ENCODE assay signal across 8 cellular contexts in the genomic region with DNA sequence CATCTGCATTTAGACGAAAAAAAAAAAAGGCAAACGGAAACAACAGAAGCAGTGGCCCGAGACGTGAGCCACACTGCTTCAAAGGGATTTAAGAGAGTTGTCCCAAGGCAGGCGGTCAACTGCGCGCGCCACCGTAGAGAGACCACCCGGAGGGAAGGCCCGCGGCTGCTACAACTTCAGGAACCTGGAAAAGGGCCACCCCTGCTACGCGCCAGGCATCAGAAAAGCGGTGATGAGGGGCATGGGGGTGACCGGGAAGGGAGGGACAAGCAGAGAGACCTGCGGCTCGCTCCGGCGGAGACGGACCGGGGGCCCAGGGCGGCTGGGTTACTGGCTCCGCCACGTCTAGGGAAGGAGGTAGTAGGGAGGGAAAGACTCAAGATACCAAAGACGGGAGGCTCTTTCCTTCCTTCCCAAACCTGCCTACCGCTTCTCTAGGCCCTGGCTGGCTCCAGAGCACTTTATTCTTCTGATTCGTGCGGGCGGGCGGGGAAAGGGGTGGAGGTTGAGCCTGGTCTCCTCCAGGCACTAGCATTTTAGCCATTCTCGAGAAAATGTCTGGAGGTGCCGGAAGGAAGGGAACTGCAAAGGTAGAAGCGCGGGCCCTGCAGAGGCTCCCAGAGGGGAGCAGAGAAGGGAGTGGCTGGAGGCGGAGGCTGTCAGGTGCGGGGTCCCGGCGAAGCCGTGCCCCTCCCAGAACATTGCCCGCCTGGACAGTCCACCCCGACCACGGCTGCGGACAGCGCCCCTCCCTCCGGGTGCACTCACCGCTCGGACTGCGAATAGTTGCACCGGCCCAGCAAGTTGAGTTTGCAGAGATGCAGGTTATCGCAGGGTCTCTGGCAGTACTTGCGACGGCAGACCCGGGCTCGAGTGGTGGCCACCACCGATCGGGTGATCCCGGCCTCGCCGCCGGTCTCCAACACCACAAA. TPM values are rescaled to one million over a fixed set of nuclear protein-coding genes. Genes with fewer than 3 reads are reported as not detected.
A peak's percentile ranks its signal among the peaks of the same experiment; 100 is the strongest.
DNase-seq lines count a peak whose midpoint lies in the region; ATAC-seq and TF ChIP-seq lines count a peak whose summit lies in the region.

No MANE protein-coding gene starts in this region.

- CTCF ChIA-PET in CD8-positive, alpha-beta memory T cell (lab: Charles Lee): interaction anchor here (1.0 to 1.2 kb wide), 2 partner anchors 13 kb away, joined by 3 to 6 read pairs; no protein-coding TSS in a partner anchor
- CTCF ChIA-PET in T-cell (lab: Charles Lee): interaction anchor here (0.6 to 2.8 kb wide), 4 partner anchors 14 to 91 kb away, joined by 3 to 19 read pairs (median 3); no protein-coding TSS in a partner anchor
- CTCF ChIA-PET in naive thymus-derived CD4-positive, alpha-beta T cell (lab: Charles Lee): interaction anchor here (0.5 to 1.4 kb wide), 3 partner anchors 11 to 28 kb away, joined by 3 to 5 read pairs (median 3); no protein-coding TSS in a partner anchor

- H3K36me3 Mint-ChIP-seq in CD8-positive, alpha-beta memory T cell: peaks cover 14 to 54% (median 16%) of the 10 kb centered on the region in 3 donors
- H3K36me3 Mint-ChIP-seq in T-cell: peaks cover 38% of the 10 kb centered on the region
- peaks cover 8 to 46% (median 28%) of the 10 kb centered on the region in 5 donors for H3K36me3 Mint-ChIP-seq in naive thymus-derived CD4-positive, alpha-beta T cell

- 1% methylated on average over 60 to 61 of the region's 61 CpGs for WGBS in esophagus, 2 donors

- TF ChIP-seq CTCF in HL-60 (IDR thresholded peaks at IDR 0.05; ENCODE audit: insufficient read depth, low read length): no peak

- peaks cover 37 to 51% (median 51%) of the 10 kb centered on the region in 3 donors for H3K4me1 Mint-ChIP-seq in CD8-positive, alpha-beta memory T cell
- peaks cover 36 to 53% (median 47%) of the 10 kb centered on the region in 3 donors for H3K4me1 Mint-ChIP-seq in T-cell
- H3K4me1 Mint-ChIP-seq in naive thymus-derived CD4-positive, alpha-beta T cell: peaks cover 30 to 46% (median 40%) of the 10 kb centered on the region in 7 donors

- no peak for DNase-seq in CD8-positive, alpha-beta memory T cell
- DNase-seq in HL-60 (ENCODE audit: low read depth in 1 of 2, low spot score in 1 of 2) (no peak), T-cell (peak in 1 of 34 experiments; percentile 10), SKM-1 treated with dmso at 0.1 percent for 144 hours (lab: John Stamatoyannopoulos, UW; ENCODE audit: unreplicated experiment) (no peak)
- peak in 1 of 9 donors; percentile 42 for DNase-seq in naive thymus-derived CD4-positive, alpha-beta T cell
- DNase-seq in activated CD4-positive, CD25-positive, alpha-beta regulatory T cell treated with anti-CD3 and anti-CD28 coated beads, Interleukin-2, amount 50 U/mL, for 72 hours: no peak

- intact Hi-C loops in naive thymus-derived CD4-positive, alpha-beta T cell (cut with micrococcal nuclease): loop anchor here (1.0 to 10.0 kb wide), 11 partner anchors 8 to 1266 kb away; a partner anchor contains a TSS

- H3K27me3 ChIP-seq in CD8-positive, alpha-beta memory T cell (ENCODE audit: insufficient read depth, low read length, poor library complexity, severe bottlenecking): no peaks in the 10 kb centered on the region
- H3K27me3 ChIP-seq in HL-60 (ENCODE audit: insufficient read depth, poor library complexity, severe bottlenecking) (no peaks in the 10 kb centered on the region), esophagus (ENCODE audit: control insufficient read depth in 1 of 2, insufficient read depth in 2 of 2, low read length in 2 of 2) (no peaks in the 10 kb centered on the region)
- no peaks in the 10 kb centered on the region for H3K27me3 ChIP-seq in naive thymus-derived CD4-positive, alpha-beta T cell (ENCODE audit: control insufficient read depth in 2 of 2, insufficient read depth in 2 of 2, low read length in 2 of 2)

- peak overlapping the region; percentile 97 to 100 (median 99) for H3K27ac Mint-ChIP-seq in CD8-positive, alpha-beta memory T cell
- peak overlapping the region; percentile 98 for H3K27ac Mint-ChIP-seq in T-cell
- peak overlapping the region; percentile 92 to 100 (median 98) for H3K27ac Mint-ChIP-seq in naive thymus-derived CD4-positive, alpha-beta T cell

- H3K4me3 Mint-ChIP-seq in CD8-positive, alpha-beta memory T cell: peak overlapping the region; percentile 89 to 100 (median 99)
- H3K4me3 Mint-ChIP-seq in T-cell: peak overlapping the region; percentile 98 to 99 (median 98)
- peak overlapping the region; percentile 92 to 100 (median 98) for H3K4me3 Mint-ChIP-seq in naive thymus-derived CD4-positive, alpha-beta T cell

- peaks cover 20% of the 10 kb centered on the region for H3K4me1 ChIP-seq in CD8-positive, alpha-beta memory T cell (ENCODE audit: insufficient read depth, low read length)
- H3K4me1 ChIP-seq in esophagus (ENCODE audit: control insufficient read depth in 2 of 2, insufficient read depth in 2 of 2, low read length in 1 of 2): no peaks in the 10 kb centered on the region
- peaks cover 13 to 22% of the 10 kb centered on the region in 2 donors for H3K4me1 ChIP-seq in naive thymus-derived CD4-positive, alpha-beta T cell (ENCODE audit: control insufficient read depth in 2 of 2, insufficient read depth in 2 of 2, low read length in 2 of 2)

- peak overlapping the region; percentile 67 for H3K4me3 ChIP-seq in CD8-positive, alpha-beta memory T cell (ENCODE audit: low read length)
- peak overlapping the region; percentile 92 for H3K4me3 ChIP-seq in HL-60 (replicated peaks; ENCODE audit: insufficient read depth, low read length)
- peak overlapping the region; percentile 81 to 99 for H3K4me3 ChIP-seq in esophagus (ENCODE audit: low read depth in 1 of 2, low read length in 2 of 2)
- peak overlapping the region; percentile 80 for H3K4me3 ChIP-seq in naive thymus-derived CD4-positive, alpha-beta T cell (ENCODE audit: low read length)

- H3K27me3 Mint-ChIP-seq in CD8-positive, alpha-beta memory T cell: peaks cover 0 to 16% of the 10 kb centered on the region in 2 donors
- H3K27me3 Mint-ChIP-seq in T-cell: no peaks in the 10 kb centered on the region
- peaks cover 0 to 2% (median 0%) of the 10 kb centered on the region in 5 donors for H3K27me3 Mint-ChIP-seq in naive thymus-derived CD4-positive, alpha-beta T cell

- POLR2A ChIA-PET in CD8-positive, alpha-beta memory T cell (lab: Charles Lee): interaction anchor here (0.6 to 2.8 kb wide), 2 partner anchors 14 to 20 kb away, joined by 3 to 14 read pairs; no protein-coding TSS in a partner anchor
- POLR2A ChIA-PET in T-cell (lab: Charles Lee): interaction anchor here (0.6 to 0.7 kb wide), 3 partner anchors 14 to 240 kb away, joined by 4 to 6 read pairs (median 4); no protein-coding TSS in a partner anchor
- POLR2A ChIA-PET in naive thymus-derived CD4-positive, alpha-beta T cell (lab: Charles Lee): interaction anchor here (0.6 to 2.8 kb wide), 11 partner anchors 10 to 34 kb away, joined by 3 to 45 read pairs (median 4); no protein-coding TSS in a partner anchor

- peak overlapping the region; percentile 94 for H3K27ac ChIP-seq in CD8-positive, alpha-beta memory T cell (ENCODE audit: low read depth, low read length)
- H3K27ac ChIP-seq in HL-60 (replicated peaks) (peak overlapping the region; percentile 97), esophagus (ENCODE audit: low read depth in 2 of 2, low read length in 1 of 2) (peak overlapping the region; percentile 100)
- H3K27ac ChIP-seq in naive thymus-derived CD4-positive, alpha-beta T cell (ENCODE audit: low read depth, low read length): peak overlapping the region; percentile 93

- no peaks in the 10 kb centered on the region for H3K36me3 ChIP-seq in CD8-positive, alpha-beta memory T cell (ENCODE audit: insufficient read depth, low read length)
- no peaks in the 10 kb centered on the region for H3K36me3 ChIP-seq in esophagus (ENCODE audit: control insufficient read depth in 2 of 2, insufficient read depth in 2 of 2, low read length in 1 of 2)
- peaks cover 0 to 27% (median 0%) of the 10 kb centered on the region in 3 experiments for H3K36me3 ChIP-seq in naive thymus-derived CD4-positive, alpha-beta T cell (ENCODE audit: control insufficient read depth in 2 of 3, insufficient read depth in 3 of 3, low read length in 3 of 3)

- peak; percentile 10 for ATAC-seq in GM19397 (IDR thresholded peaks at IDR 0.05; ENCODE audit: unreplicated experiment)
- ATAC-seq in T-cell (replicated peaks in 1 of 4): no peak
- no peak for ATAC-seq in naive thymus-derived CD4-positive, alpha-beta T cell

- H3K9me3 ChIP-seq in CD8-positive, alpha-beta memory T cell (ENCODE audit: low read length): no peaks in the 10 kb centered on the region
- H3K9me3 ChIP-seq in esophagus (ENCODE audit: control insufficient read depth in 2 of 2, insufficient read depth in 1 of 2, low read depth in 1 of 2, low read length in 1 of 2): peaks cover 0 to 4% of the 10 kb centered on the region in 2 donors
- H3K9me3 ChIP-seq in naive thymus-derived CD4-positive, alpha-beta T cell (ENCODE audit: control insufficient read depth in 2 of 3, low read length in 3 of 3): no peaks in the 10 kb centered on the region

- H3K9me3 Mint-ChIP-seq in CD8-positive, alpha-beta memory T cell: peaks cover 0 to 2% (median 0%) of the 10 kb centered on the region in 5 donors
- H3K9me3 Mint-ChIP-seq in T-cell: no peaks in the 10 kb centered on the region
- peaks cover 0 to 12% (median 4%) of the 10 kb centered on the region in 11 donors for H3K9me3 Mint-ChIP-seq in naive thymus-derived CD4-positive, alpha-beta T cell

RNA-seq across cellular contexts. Expression of a gene that starts 1.0 kb away (rescaled TPM):
- 10 to 100 TPM; 89.9 to 92.8 TPM for total RNA-seq in CD8-positive, alpha-beta memory T cell
- polyA plus RNA-seq in CD8-positive, alpha-beta memory T cell: 153 TPM
- total RNA-seq in T-cell: 100 to 1,000 TPM; 148 to 201 (median 155) TPM
- polyA plus RNA-seq in esophagus: 1 to 10 TPM; 7.6 TPM
- total RNA-seq in naive thymus-derived CD4-positive, alpha-beta T cell: 100 to 1,000 TPM; 129 to 181 (median 152) TPM
- polyA plus RNA-seq in naive thymus-derived CD4-positive, alpha-beta T cell: 100 to 1,000 TPM; 165 to 249 TPM
